ENCODE assay signal across 1 cellular context in genomic region chr14:72970824-72971434, GRCh38.
TF ChIP-seq lines count a peak whose summit lies in the region.

No MANE protein-coding gene starts in this region.

TF ChIP-seq in IMR-90, 13 proteins besides CTCF, POLR2A, EP300 and RAD21 (continued from another document):
- no peak for TF ChIP-seq ELK1 (IDR thresholded peaks at IDR 0.05; ENCODE audit: borderline replicate concordance, low read depth, low read length)
